ENCODE assay signal across 14 cellular contexts in genomic region chr7:150788474-150789269, GRCh38. TPM values are rescaled to one million over a fixed set of nuclear protein-coding genes. Genes with fewer than 3 reads are reported as not detected.
A peak's percentile ranks its signal among the peaks of the same experiment; 100 is the strongest.
DNase-seq lines count a peak whose midpoint lies in the region; ATAC-seq and TF ChIP-seq lines count a peak whose summit lies in the region.
"Had no signal": no experiment of that assay in that cellular context is flagged by ENCODE, and none has a peak within 500 bp of the region (broad histone marks: within the 10 kb centered on the region; RNA-seq: fewer than 3 reads in every experiment).

No MANE protein-coding gene starts in this region.

- H3K36me3 ChIP-seq in SK-N-MC (ENCODE audit: insufficient read depth, low read length) (no peaks in the 10 kb centered on the region), right atrium auricular region (peaks cover 18% of the 10 kb centered on the region)
- H3K36me3 ChIP-seq: pancreas had no signal

- peaks cover 0 to 2% (median 1%) of the 10 kb centered on the region in 3 donors for H3K27me3 Mint-ChIP-seq in CD14-positive monocyte (ENCODE audit: low read depth in 3 of 3)
- H3K27me3 Mint-ChIP-seq in activated T-helper 17 cell treated with anti-CD3 and anti-CD28 coated beads, Interleukin-2, amount 50 U/mL, for 72 hours = no peaks in the 10 kb centered on the region

- H3K9me3 Mint-ChIP-seq in CD14-positive monocyte = no peaks in the 10 kb centered on the region
- H3K9me3 Mint-ChIP-seq in activated T-helper 17 cell treated with anti-CD3 and anti-CD28 coated beads, Interleukin-2, amount 50 U/mL, for 72 hours = no peaks in the 10 kb centered on the region
- H3K9me3 Mint-ChIP-seq: activated B cell treated with CpG ODN at 0.5 μM for 24 hours; CD8-positive, alpha-beta T cell had no signal

- H3K4me3 Mint-ChIP-seq in CD14-positive monocyte = no peak overlapping the region
- H3K4me3 Mint-ChIP-seq in activated T-helper 17 cell treated with anti-CD3 and anti-CD28 coated beads, Interleukin-2, amount 50 U/mL, for 72 hours = no peak overlapping the region
- H3K4me3 Mint-ChIP-seq: activated B cell treated with CpG ODN at 0.5 μM for 24 hours; CD8-positive, alpha-beta T cell had no signal

- ATAC-seq in activated T-helper 17 cell treated with anti-CD3 and anti-CD28 coated beads, Interleukin-2, amount 50 U/mL, for 72 hours (replicated peaks) = no peak
- ATAC-seq: CD8-positive, alpha-beta T cell had no signal

- in situ Hi-C loops in ACHN (cut with HindIII; ENCODE audit: low pct_ligation_motif_present, low pct_unique_long_range_greater_than_20kb, low sequenced_read_pairs) = no loop called here

- DNase-seq in CD14-positive monocyte (ENCODE audit: low spot score) (no peak), SK-N-MC (ENCODE audit: low read depth, low spot score) (no peak), right atrium auricular region (ENCODE audit: low spot score) (peak; percentile 75), skeletal muscle cell (ENCODE audit: low read depth) (peak; percentile 92), NCI-H526 (lab: John Stamatoyannopoulos, UW) (no peak), DMS153 (lab: John Stamatoyannopoulos, UW) (no peak), ACHN (no peak)
- DNase-seq: activated B cell treated with CpG ODN at 0.5 μM for 24 hours; CD8-positive, alpha-beta T cell; kidney glomerular epithelial cell; NCI-H345; pancreas; SHP77 had no signal

- H3K4me3 ChIP-seq in SK-N-MC (peak overlapping the region; percentile 20; the same call in 1 of the 2 replicates), right atrium auricular region (no peak overlapping the region), skeletal muscle cell (ENCODE audit: low read depth, low read length) (no peak overlapping the region)
- H3K4me3 ChIP-seq: pancreas had no signal

- no peak overlapping the region for H3K27ac ChIP-seq in SK-N-MC
- H3K27ac ChIP-seq in right atrium auricular region = peak overlapping the region; percentile 72 to 81

- TF ChIP-seq CTCF in CD14-positive monocyte (IDR thresholded peaks at IDR 0.05) (no peak), right atrium auricular region (IDR thresholded peaks at IDR 0.05) (no peak)

- peaks cover 80% of the 10 kb centered on the region for H3K4me1 Mint-ChIP-seq in CD14-positive monocyte
- H3K4me1 Mint-ChIP-seq in activated T-helper 17 cell treated with anti-CD3 and anti-CD28 coated beads, Interleukin-2, amount 50 U/mL, for 72 hours = no peaks in the 10 kb centered on the region

- H3K9ac ChIP-seq in SK-N-MC (ENCODE audit: insufficient read length) = no peak overlapping the region

- H3K36me3 Mint-ChIP-seq in CD14-positive monocyte = peaks cover 7 to 20% of the 10 kb centered on the region in 2 donors
- H3K36me3 Mint-ChIP-seq in activated T-helper 17 cell treated with anti-CD3 and anti-CD28 coated beads, Interleukin-2, amount 50 U/mL, for 72 hours (ENCODE audit: low read depth) = no peaks in the 10 kb centered on the region
- H3K36me3 Mint-ChIP-seq: CD8-positive, alpha-beta T cell had no signal

- H3K27me3 ChIP-seq in right atrium auricular region = no peaks in the 10 kb centered on the region
- H3K27me3 ChIP-seq: pancreas had no signal

- H3K27ac Mint-ChIP-seq in CD14-positive monocyte = peak overlapping the region; percentile 93 to 97 (median 96)
- no peak overlapping the region for H3K27ac Mint-ChIP-seq in activated T-helper 17 cell treated with anti-CD3 and anti-CD28 coated beads, Interleukin-2, amount 50 U/mL, for 72 hours
- H3K27ac Mint-ChIP-seq: activated B cell treated with CpG ODN at 0.5 μM for 24 hours; CD8-positive, alpha-beta T cell had no signal

- intact Hi-C loops in CD14-positive monocyte (cut with micrococcal nuclease) = loop anchor here (10.0 kb wide), 5 partner anchors 86 to 1294 kb away; partner anchors contain the start of genes AGAP3 (in 1 of the 2), FASTK (in 1 of the 2), REPIN1 (in 1 of the 2) and TMUB1 (in 1 of the 2)

- H3K4me1 ChIP-seq in right atrium auricular region = peaks cover 0 to 73% of the 10 kb centered on the region in 2 donors

- H3K9me3 ChIP-seq in SK-N-MC (ENCODE audit: low read depth, low read length) (no peaks in the 10 kb centered on the region), right atrium auricular region (no peaks in the 10 kb centered on the region)
- H3K9me3 ChIP-seq: pancreas had no signal

RNA-seq across cellular contexts. Expression of gene TMEM176B, which starts 11.5 kb away (rescaled TPM):
- 1,000 to 10,000 TPM in 1 of 2 donors, 10 to 100 TPM in 1; 30.6 to 1,279 TPM for polyA plus RNA-seq in CD14-positive monocyte
- total RNA-seq in right atrium auricular region = 100 to 1,000 TPM; 162 to 227 TPM
- not detected for total RNA-seq in activated T-helper 17 cell treated with anti-CD3 and anti-CD28 coated beads, Interleukin-2, amount 50 U/mL, for 72 hours
- total RNA-seq: CD8-positive, alpha-beta T cell had no signal

RNA-seq across cellular contexts. Expression of gene TMEM176A, which starts 11.9 kb away (rescaled TPM):
- 100 to 1,000 TPM in 1 of 2 donors, 10 to 100 TPM in 1; 14.1 to 285 TPM for polyA plus RNA-seq in CD14-positive monocyte
- 100 to 1,000 TPM in 1 of 2 donors, 10 to 100 TPM in 1; 56.3 to 102 TPM for total RNA-seq in right atrium auricular region
- total RNA-seq in activated T-helper 17 cell treated with anti-CD3 and anti-CD28 coated beads, Interleukin-2, amount 50 U/mL, for 72 hours = under 1 TPM in 1 of 2 donors, not detected in 1; 0.45 TPM
- total RNA-seq: activated B cell treated with CpG ODN at 0.5 μM for 24 hours had no signal

RNA-seq across cellular contexts. Expression of gene GIMAP5, which starts 51.5 kb away (rescaled TPM):
- 10 to 100 TPM; 14.4 to 17.1 TPM for polyA plus RNA-seq in CD14-positive monocyte
- total RNA-seq in right atrium auricular region = 10 to 100 TPM; 14.5 to 22.2 TPM
- total RNA-seq in activated T-helper 17 cell treated with anti-CD3 and anti-CD28 coated beads, Interleukin-2, amount 50 U/mL, for 72 hours = 100 to 1,000 TPM; 106 to 142 TPM

Comparison
In these comparisons a context has a peak if more than half of its experiments do, and no peak if none do; other contexts are left out.
1. DNase-seq: peak in right atrium auricular region (single experiment) and skeletal muscle cell (single experiment); none in CD14-positive monocyte (single experiment), SK-N-MC (single experiment), NCI-H526 (0 of 2), DMS153 (single experiment) and ACHN (single experiment).
2. RNA of gene TMEM176B, which starts 11.5 kb away (total RNA-seq): 162 to 227 TPM in right atrium auricular region; not detected in activated T-helper 17 cell treated with anti-CD3 and anti-CD28 coated beads, Interleukin-2, amount 50 U/mL, for 72 hours; every median in the first group is over 100 times any median in the second.
3. RNA of gene TMEM176A, which starts 11.9 kb away (total RNA-seq): 56.3 to 102 TPM in right atrium auricular region; 0.45 TPM in activated T-helper 17 cell treated with anti-CD3 and anti-CD28 coated beads, Interleukin-2, amount 50 U/mL, for 72 hours; every median in the first group is over 10 times any median in the second.
4. RNA of gene GIMAP5, which starts 51.5 kb away (total RNA-seq): 106 to 142 TPM in activated T-helper 17 cell treated with anti-CD3 and anti-CD28 coated beads, Interleukin-2, amount 50 U/mL, for 72 hours; 14.5 to 22.2 TPM in right atrium auricular region; every median in the first group is over 4 times any median in the second.